ENCODE assay signal across 7 cellular contexts in genomic region chr7:64999165-65000004, GRCh38. TPM values are rescaled to one million over a fixed set of nuclear protein-coding genes. Genes with fewer than 3 reads are reported as not detected.
DNase-seq lines count a peak whose midpoint lies in the region; ATAC-seq and TF ChIP-seq lines count a peak whose summit lies in the region.

No MANE protein-coding gene starts in this region.

- TF ChIP-seq POLR2A in suprapubic skin (IDR thresholded peaks at IDR 0.05): no peak

- TF ChIP-seq CTCF in fibroblast of villous mesenchyme (IDR thresholded peaks at IDR 0.05; ENCODE audit: insufficient read depth, low read depth, low read length) (no peak), suprapubic skin (IDR thresholded peaks at IDR 0.05) (no peak)

- H3K27me3 ChIP-seq in suprapubic skin: no peaks in the 10 kb centered on the region

- peaks cover 23% of the 10 kb centered on the region for H3K4me1 ChIP-seq in suprapubic skin

- H3K4me3 ChIP-seq in fibroblast of villous mesenchyme (ENCODE audit: low read depth, low read length) (no peak overlapping the region), suprapubic skin (no peak overlapping the region)

- 78% methylated on average over 8 of the region's 11 CpGs for WGBS in suprapubic skin

- peaks cover 18% of the 10 kb centered on the region for H3K36me3 ChIP-seq in suprapubic skin

- peak; percentile 99 for DNase-seq in OCI-M1 (lab: John Stamatoyannopoulos, UW)
- DNase-seq in fibroblast of villous mesenchyme (ENCODE audit: low read depth): peak; percentile 83
- no peak for DNase-seq in suprapubic skin (ENCODE audit: low spot score in 2 of 2)
- no peak for DNase-seq in cerebellum (ENCODE audit: low spot score)
- no peak for DNase-seq in head of caudate nucleus

- peaks cover 11% of the 10 kb centered on the region for H3K9me3 ChIP-seq in suprapubic skin

- peak overlapping the region; percentile 55 for H3K27ac ChIP-seq in suprapubic skin

- intact Hi-C loops in head of caudate nucleus (cut with DNase I): no loop called here

- ATAC-seq in HG02623 (IDR thresholded peaks at IDR 0.05; ENCODE audit: unreplicated experiment) (peak; percentile 57), HG03139 (IDR thresholded peaks at IDR 0.05; ENCODE audit: unreplicated experiment) (no peak)

- TF ChIP-seq EP300 in suprapubic skin (IDR thresholded peaks at IDR 0.05): no peak

RNA-seq across cellular contexts. Expression of gene ERV3-1, which starts 7.1 kb away (rescaled TPM):
- 8.1 and 12.1 TPM in 2 replicates for total RNA-seq in fibroblast of villous mesenchyme
- 10 to 100 TPM; 11.3 to 45.1 (median 33.4) TPM for total RNA-seq in suprapubic skin
- total RNA-seq in cerebellum: 52.9 TPM

RNA-seq across cellular contexts. Expression of gene ZNF117, which starts 8.5 kb away (rescaled TPM):
- total RNA-seq in fibroblast of villous mesenchyme (5.2 and 6.5 TPM in 2 replicates), suprapubic skin (10 to 100 TPM in 2 of 4 donors, 1 to 10 TPM in 2; 5.3 to 18.2 (median 11.8) TPM), cerebellum (52.9 TPM)

Comparison
In these comparisons a context has a peak if more than half of its experiments do, and no peak if none do; other contexts are left out.
1. DNase-seq: peak in OCI-M1 (single experiment) and fibroblast of villous mesenchyme (single experiment); none in suprapubic skin (0 of 2), cerebellum (single experiment) and head of caudate nucleus (0 of 42).